In genomic region chr11:48313590-48313989, GRCh38 we compare ENCODE assay signal across 21 cellular contexts. TPM values are rescaled to one million over a fixed set of nuclear protein-coding genes. Genes with fewer than 3 reads are reported as not detected.
"Had no signal": no experiment of that assay in that cellular context is flagged by ENCODE, and none has a peak within 500 bp of the region (broad histone marks: within the 10 kb centered on the region; RNA-seq: fewer than 3 reads in every experiment).

No MANE protein-coding gene starts in this region.

RNA-seq across cellular contexts. Expression of gene OR4S1, which starts 7.6 kb away (rescaled TPM):
- total RNA-seq: activated naive CD4-positive, alpha-beta T cell treated with anti-CD3 and anti-CD28 coated beads for 36 hours; activated naive CD4-positive, alpha-beta T cell treated with anti-CD3 and anti-CD28 coated beads, Interleukin-2, amount 50 U/mL, for 72 hours; activated naive CD8-positive, alpha-beta T cell treated with anti-CD3 and anti-CD28 coated beads for 36 hours; activated naive CD8-positive, alpha-beta T cell treated with anti-CD3 and anti-CD28 coated beads, Interleukin-2, amount 10 ng/mL, durations not matched to agents 7 days and 5 days; activated T-cell treated with anti-CD3 and anti-CD28 coated beads, Interleukin-2, amount 50 U/mL, for 4 hours; activated T-cell treated with anti-CD3 and anti-CD28 coated beads, Interleukin-2, amount 50 U/mL, for 72 hours; activated T-helper 1 cell treated with anti-CD3 and anti-CD28 coated beads, Interleukin-12 subunit alpha, Interleukin-12 subunit beta, Interleukin-2, Interleukin-4 antibody, amounts not matched to agents 30 ng/mL and 10 ng/mL and 1 ng/mL, durations not matched to agents 14 hours and 24 hours and 36 hours; activated T-helper 17 cell treated with anti-CD3 and anti-CD28 coated beads, Interleukin-2, amount 50 U/mL, for 72 hours; activated T-helper 2 cell treated with anti-CD3 and anti-CD28 coated beads, Interferon-gamma antibody, Interleukin-2, Interleukin-4, amounts not matched to agents 10 μg/mL and 5 μg/mL and 100 μg/mL, durations not matched to agents 14 hours and 24 hours and 36 hours; adrenal gland; aorta; ascending aorta; astrocyte; body of pancreas; breast epithelium; bronchial epithelial cell; cardiac muscle cell; cardiac septum; cerebellum; chondrocyte had no signal
- polyA plus RNA-seq: adipose tissue, adrenal gland, aorta, cardiac muscle cell had no signal

RNA-seq across cellular contexts. Expression of gene OR4C3, which starts 11.1 kb away (rescaled TPM):
- total RNA-seq: activated naive CD4-positive, alpha-beta T cell treated with anti-CD3 and anti-CD28 coated beads for 36 hours; activated naive CD4-positive, alpha-beta T cell treated with anti-CD3 and anti-CD28 coated beads, Interleukin-2, amount 50 U/mL, for 72 hours; activated naive CD8-positive, alpha-beta T cell treated with anti-CD3 and anti-CD28 coated beads for 36 hours; activated naive CD8-positive, alpha-beta T cell treated with anti-CD3 and anti-CD28 coated beads, Interleukin-2, amount 10 ng/mL, durations not matched to agents 7 days and 5 days; activated T-cell treated with anti-CD3 and anti-CD28 coated beads, Interleukin-2, amount 50 U/mL, for 4 hours; activated T-cell treated with anti-CD3 and anti-CD28 coated beads, Interleukin-2, amount 50 U/mL, for 72 hours; activated T-helper 1 cell treated with anti-CD3 and anti-CD28 coated beads, Interleukin-12 subunit alpha, Interleukin-12 subunit beta, Interleukin-2, Interleukin-4 antibody, amounts not matched to agents 30 ng/mL and 10 ng/mL and 1 ng/mL, durations not matched to agents 14 hours and 24 hours and 36 hours; activated T-helper 17 cell treated with anti-CD3 and anti-CD28 coated beads, Interleukin-2, amount 50 U/mL, for 72 hours; activated T-helper 2 cell treated with anti-CD3 and anti-CD28 coated beads, Interferon-gamma antibody, Interleukin-2, Interleukin-4, amounts not matched to agents 10 μg/mL and 5 μg/mL and 100 μg/mL, durations not matched to agents 14 hours and 24 hours and 36 hours; adrenal gland; aorta; ascending aorta; astrocyte; body of pancreas; breast epithelium; bronchial epithelial cell; cardiac muscle cell; cardiac septum; cerebellum; chondrocyte had no signal
- polyA plus RNA-seq: adipose tissue, adrenal gland, aorta, cardiac muscle cell had no signal

RNA-seq across cellular contexts. Expression of gene OR4X1, which starts 49.9 kb away (rescaled TPM):
- total RNA-seq: activated naive CD4-positive, alpha-beta T cell treated with anti-CD3 and anti-CD28 coated beads for 36 hours; activated naive CD4-positive, alpha-beta T cell treated with anti-CD3 and anti-CD28 coated beads, Interleukin-2, amount 50 U/mL, for 72 hours; activated naive CD8-positive, alpha-beta T cell treated with anti-CD3 and anti-CD28 coated beads for 36 hours; activated naive CD8-positive, alpha-beta T cell treated with anti-CD3 and anti-CD28 coated beads, Interleukin-2, amount 10 ng/mL, durations not matched to agents 7 days and 5 days; activated T-cell treated with anti-CD3 and anti-CD28 coated beads, Interleukin-2, amount 50 U/mL, for 4 hours; activated T-cell treated with anti-CD3 and anti-CD28 coated beads, Interleukin-2, amount 50 U/mL, for 72 hours; activated T-helper 1 cell treated with anti-CD3 and anti-CD28 coated beads, Interleukin-12 subunit alpha, Interleukin-12 subunit beta, Interleukin-2, Interleukin-4 antibody, amounts not matched to agents 30 ng/mL and 10 ng/mL and 1 ng/mL, durations not matched to agents 14 hours and 24 hours and 36 hours; activated T-helper 17 cell treated with anti-CD3 and anti-CD28 coated beads, Interleukin-2, amount 50 U/mL, for 72 hours; activated T-helper 2 cell treated with anti-CD3 and anti-CD28 coated beads, Interferon-gamma antibody, Interleukin-2, Interleukin-4, amounts not matched to agents 10 μg/mL and 5 μg/mL and 100 μg/mL, durations not matched to agents 14 hours and 24 hours and 36 hours; adrenal gland; aorta; ascending aorta; astrocyte; body of pancreas; breast epithelium; bronchial epithelial cell; cardiac muscle cell; cardiac septum; cerebellum; chondrocyte had no signal
- polyA plus RNA-seq: adrenal gland, aorta, cardiac muscle cell had no signal

RNA-seq across cellular contexts. Expression of gene OR4C5, which starts 52.7 kb away (rescaled TPM):
- total RNA-seq: activated naive CD4-positive, alpha-beta T cell treated with anti-CD3 and anti-CD28 coated beads for 36 hours; activated naive CD4-positive, alpha-beta T cell treated with anti-CD3 and anti-CD28 coated beads, Interleukin-2, amount 50 U/mL, for 72 hours; activated naive CD8-positive, alpha-beta T cell treated with anti-CD3 and anti-CD28 coated beads for 36 hours; activated naive CD8-positive, alpha-beta T cell treated with anti-CD3 and anti-CD28 coated beads, Interleukin-2, amount 10 ng/mL, durations not matched to agents 7 days and 5 days; activated T-cell treated with anti-CD3 and anti-CD28 coated beads, Interleukin-2, amount 50 U/mL, for 4 hours; activated T-cell treated with anti-CD3 and anti-CD28 coated beads, Interleukin-2, amount 50 U/mL, for 72 hours; activated T-helper 1 cell treated with anti-CD3 and anti-CD28 coated beads, Interleukin-12 subunit alpha, Interleukin-12 subunit beta, Interleukin-2, Interleukin-4 antibody, amounts not matched to agents 30 ng/mL and 10 ng/mL and 1 ng/mL, durations not matched to agents 14 hours and 24 hours and 36 hours; activated T-helper 17 cell treated with anti-CD3 and anti-CD28 coated beads, Interleukin-2, amount 50 U/mL, for 72 hours; activated T-helper 2 cell treated with anti-CD3 and anti-CD28 coated beads, Interferon-gamma antibody, Interleukin-2, Interleukin-4, amounts not matched to agents 10 μg/mL and 5 μg/mL and 100 μg/mL, durations not matched to agents 14 hours and 24 hours and 36 hours; adrenal gland; aorta; ascending aorta; astrocyte; body of pancreas; breast epithelium; bronchial epithelial cell; cardiac muscle cell; cardiac septum; cerebellum; chondrocyte had no signal
- polyA plus RNA-seq: adipose tissue, adrenal gland, aorta, cardiac muscle cell had no signal
